In the genomic region with DNA sequence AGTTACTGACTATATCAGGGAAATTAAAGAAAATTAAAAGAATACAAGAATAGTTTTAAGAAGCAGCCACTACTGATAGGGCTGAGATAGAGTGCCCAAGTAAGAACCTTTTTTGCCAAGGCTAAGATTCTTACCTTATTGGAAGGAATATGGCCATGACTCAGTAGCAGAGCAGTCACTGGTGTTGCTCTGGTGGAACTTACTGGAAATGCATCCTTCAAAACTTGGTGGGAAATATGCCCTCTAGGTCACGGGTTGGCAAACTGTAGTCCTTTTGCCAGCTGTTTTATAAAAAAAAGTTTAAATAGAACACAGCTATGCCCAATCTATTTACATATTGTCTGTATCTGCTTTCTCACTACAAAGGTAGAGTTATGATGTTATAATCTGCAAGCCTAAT, we compare ENCODE assay signal across 16 cellular contexts. TPM values are rescaled to one million over a fixed set of nuclear protein-coding genes. Genes with fewer than 3 reads are reported as not detected.
DNase-seq lines count a peak whose midpoint lies in the region; ATAC-seq and TF ChIP-seq lines count a peak whose summit lies in the region.
"Had no signal": no experiment of that assay in that cellular context is flagged by ENCODE, and none has a peak within 500 bp of the region (broad histone marks: within the 10 kb centered on the region; RNA-seq: fewer than 3 reads in every experiment).

No MANE protein-coding gene starts in this region.

- H3F3A ChIP-seq in SK-N-SH (replicated peaks; ENCODE audit: insufficient read depth) = peaks cover 4% of the 10 kb centered on the region

- TF ChIP-seq CTCF in A673 (conservative IDR thresholded peaks at IDR 0.05; ENCODE audit: low read depth, low read length) = no peak; the same call in 1 of the 2 replicates
- peak; percentile 23 for TF ChIP-seq CTCF in DND-41 (IDR thresholded peaks at IDR 0.05; ENCODE audit: borderline replicate concordance, extremely low read depth, low read length, poor library complexity, severe bottlenecking)
- TF ChIP-seq CTCF in SK-N-SH (IDR thresholded peaks at IDR 0.05) = peak; percentile 30; the same call in 1 of the 2 replicates
- peak; percentile 40 for TF ChIP-seq CTCF in fibroblast of the aortic adventitia (IDR thresholded peaks at IDR 0.05; ENCODE audit: insufficient read depth, low read length)

- H3K27me3 ChIP-seq in A673 (replicated peaks; ENCODE audit: insufficient read depth, low read depth, low read length, poor library complexity) = no peaks in the 10 kb centered on the region
- no peaks in the 10 kb centered on the region for H3K27me3 ChIP-seq in DND-41 (ENCODE audit: insufficient read depth, low read length, poor library complexity)
- H3K27me3 ChIP-seq in SK-N-SH (ENCODE audit: insufficient read depth) = no peaks in the 10 kb centered on the region

- ATAC-seq in DND-41 (ENCODE audit: insufficient read depth, low read depth) (no peak), HG02642 (IDR thresholded peaks at IDR 0.05; ENCODE audit: poor library complexity, unreplicated experiment) (no peak), HG03521 (IDR thresholded peaks at IDR 0.05; ENCODE audit: unreplicated experiment) (no peak), HG03045 (IDR thresholded peaks at IDR 0.05; ENCODE audit: unreplicated experiment) (no peak)
- ATAC-seq: activated CD8-positive, alpha-beta memory T cell treated with anti-CD3 and anti-CD28 coated beads, Interleukin-2, amount 10 ng/mL, durations not matched to agents 7 days and 5 days had no signal

- POLR2A ChIA-PET in A673 (lab: Charles Lee; ENCODE audit: low non-redundant PET) = no interaction called here
- POLR2A ChIA-PET in SK-N-SH (lab: Yijun Ruan, JAX) = no interaction called here

- H4K20me1 ChIP-seq in DND-41 (ENCODE audit: insufficient read depth, low read length) (peaks cover 32% of the 10 kb centered on the region; the same call in 1 of the 2 replicates), SK-N-SH (ENCODE audit: insufficient read depth) (peaks cover 14% of the 10 kb centered on the region; the same call in 1 of the 2 replicates)

- DNase-seq in A673 (ENCODE audit: low spot score) (peak; percentile 15), DND-41 (no peak), SK-N-SH (peak; percentile 4), fibroblast of the aortic adventitia (ENCODE audit: low read depth) (peak; percentile 9)
- DNase-seq in stimulated activated CD4-positive, alpha-beta T cell treated with anti-CD3 and anti-CD28 coated beads, Interleukin-12 subunit alpha, Interleukin-12 subunit beta, amount 100 ng/mL, for 4 hours = no peak
- DNase-seq: activated CD8-positive, alpha-beta memory T cell treated with anti-CD3 and anti-CD28 coated beads, Interleukin-2, amount 10 ng/mL, durations not matched to agents 7 days and 5 days; activated naive CD8-positive, alpha-beta T cell treated with anti-CD3 and anti-CD28 coated beads, Interleukin-2, amount 10 ng/mL, durations not matched to agents 7 days and 5 days; NCI-H1105; NCI-H524 treated with DMSO at 0.1 percent for 48 hours; stimulated activated CD4-positive, alpha-beta T cell treated with anti-CD3 and anti-CD28 coated beads, Interleukin-2, amount 100 ng/mL, for 48 hours; stimulated activated naive CD4-positive, alpha-beta T cell treated with Interleukin-2 at 50 U/mL for 16 hours; T1000 had no signal

- H3K36me3 ChIP-seq in A673 (ENCODE audit: insufficient read depth, low read length, poor library complexity, severe bottlenecking) = no peaks in the 10 kb centered on the region
- peaks cover 5% of the 10 kb centered on the region; the same call in 1 of the 2 replicates for H3K36me3 ChIP-seq in DND-41 (ENCODE audit: insufficient read depth, low read length)
- H3K36me3 ChIP-seq in SK-N-SH (replicated peaks in 1 of 2; ENCODE audit: control insufficient read depth in 1 of 2, insufficient read depth in 2 of 2, low read length in 1 of 2) = peaks cover 0 to 3% of the 10 kb centered on the region in 2 experiments
- H3K36me3 ChIP-seq: prostate gland had no signal

- no peak overlapping the region for H2AFZ ChIP-seq in DND-41 (ENCODE audit: low read depth, low read length)
- no peak overlapping the region for H2AFZ ChIP-seq in SK-N-SH (ENCODE audit: low read depth)

- intact Hi-C loops in A673 (cut with micrococcal nuclease; ENCODE audit: unreplicated experiment) = loop anchor here (10.0 kb wide), 1 partner anchor 429 kb away; no protein-coding TSS in a partner anchor

- no peaks in the 10 kb centered on the region for H3K9me2 ChIP-seq in SK-N-SH

- H3K9ac ChIP-seq in DND-41 (ENCODE audit: low read depth, low read length) = no peak overlapping the region
- no peak overlapping the region for H3K9ac ChIP-seq in SK-N-SH

- CTCF ChIA-PET in A673 (lab: Charles Lee) (no interaction called here), SK-N-SH (lab: Yijun Ruan, JAX) (no interaction called here)

- 100% methylated on average over 1 of the region's 1 CpG for WGBS in SK-N-SH (ENCODE audit: low lambda C conversion rate)

- BruUV-seq in A673 (replicated peaks; lab: Mats Ljungman, UMichigan) = no TSS peak

- TF ChIP-seq EP300 in SK-N-SH (IDR thresholded peaks at IDR 0.05; ENCODE audit: borderline replicate concordance in 1 of 2, low read depth in 1 of 2, low read length in 1 of 2) = no peak

- H3K9me3 ChIP-seq in A673 (ENCODE audit: low read depth, low read length, poor library complexity, severe bottlenecking) = no peaks in the 10 kb centered on the region
- no peaks in the 10 kb centered on the region for H3K9me3 ChIP-seq in DND-41 (ENCODE audit: insufficient read depth, low read length, severe bottlenecking)
- H3K9me3 ChIP-seq in SK-N-SH = no peaks in the 10 kb centered on the region
- H3K9me3 ChIP-seq: prostate gland had no signal

- H3K4me1 ChIP-seq in A673 (ENCODE audit: insufficient read depth, low read length, poor library complexity, severe bottlenecking) = peaks cover 37% of the 10 kb centered on the region
- peaks cover 87% of the 10 kb centered on the region for H3K4me1 ChIP-seq in DND-41 (ENCODE audit: insufficient read depth, low read length)
- H3K4me1 ChIP-seq in SK-N-SH (ENCODE audit: control insufficient read depth in 1 of 2, insufficient read depth in 2 of 2, low read depth in 1 of 2, low read length in 1 of 2) = peaks cover 3 to 6% of the 10 kb centered on the region in 2 experiments; a peak in 3 of 4 replicates
- H3K4me1 ChIP-seq: prostate gland had no signal

- H3K27ac ChIP-seq in A673 (ENCODE audit: low read depth, low read length, poor library complexity, severe bottlenecking) (peak overlapping the region; percentile 25), DND-41 (ENCODE audit: low read length) (no peak overlapping the region), SK-N-SH (ENCODE audit: low read depth in 2 of 2, low read length in 1 of 2) (no peak overlapping the region)
- H3K27ac ChIP-seq: prostate gland had no signal

- no peak for TF ChIP-seq RAD21 in SK-N-SH (IDR thresholded peaks at IDR 0.05; ENCODE audit: low read length)

- H3K4me2 ChIP-seq in DND-41 (ENCODE audit: insufficient read depth, low read length) (0 out of 2 replicates have a peak overlapping the region, but pooled peaks have one; percentile 13), SK-N-SH (no peak overlapping the region)

- H3K4me3 ChIP-seq in A673 (ENCODE audit: low read depth, low read length, poor library complexity, severe bottlenecking) (no peak overlapping the region), DND-41 (ENCODE audit: low read depth in 1 of 2, low read length in 2 of 2) (no peak overlapping the region), SK-N-SH (ENCODE audit: low read depth in 2 of 2, low read length in 1 of 2) (no peak overlapping the region), fibroblast of the aortic adventitia (ENCODE audit: low read depth, low read length) (no peak overlapping the region)
- H3K4me3 ChIP-seq: prostate gland had no signal

- H3K79me2 ChIP-seq in DND-41 (ENCODE audit: insufficient read depth, low read length) = peaks cover 100% of the 10 kb centered on the region
- peaks cover 96% of the 10 kb centered on the region for H3K79me2 ChIP-seq in SK-N-SH (ENCODE audit: insufficient read depth)

TF ChIP-seq in SK-N-SH, 30 proteins besides CTCF, POLR2A, EP300 and RAD21:
- TF ChIP-seq NFIC (IDR thresholded peaks at IDR 0.05; ENCODE audit: borderline replicate concordance) (no peak), RCOR1 (IDR thresholded peaks at IDR 0.05; ENCODE audit: low read length) (no peak), USF2 (IDR thresholded peaks at IDR 0.05; ENCODE audit: borderline replicate concordance, low read depth, low read length) (no peak), NRF1 (IDR thresholded peaks at IDR 0.05; ENCODE audit: low read depth, low read length) (no peak)
TF ChIP-seq in SK-N-SH: peak in this region for 0.

RNA-seq across cellular contexts. Expression of gene HSF2, which starts 6.0 kb away (rescaled TPM):
- total RNA-seq in A673 (2021) (27.5 and 31.3 TPM in 2 replicates), fibroblast of the aortic adventitia (ENCODE audit: low replicate concordance) (21.4 and 36.5 TPM in 2 replicates)
- 22.2 and 28.0 TPM in 2 replicates for polyA plus RNA-seq in SK-N-SH (2012; rRNA removed)
- polyA plus RNA-seq in SK-N-SH (2012; cell fraction: cytosol; rRNA removed) = 25.0 and 26.3 TPM in 2 replicates
- polyA plus RNA-seq in SK-N-SH (2012; cell fraction: nucleus; rRNA removed) = 37.1 and 60.8 TPM in 2 replicates

Comparison
In these comparisons a context has a peak if more than half of its experiments do, and no peak if none do; other contexts are left out.
1. DNase-seq: peak in A673 (single experiment), SK-N-SH (single experiment) and fibroblast of the aortic adventitia (single experiment); none in DND-41 (single experiment) and stimulated activated CD4-positive, alpha-beta T cell treated with anti-CD3 and anti-CD28 coated beads, Interleukin-12 subunit alpha, Interleukin-12 subunit beta, amount 100 ng/mL, for 4 hours (single experiment).